In the genomic region with DNA sequence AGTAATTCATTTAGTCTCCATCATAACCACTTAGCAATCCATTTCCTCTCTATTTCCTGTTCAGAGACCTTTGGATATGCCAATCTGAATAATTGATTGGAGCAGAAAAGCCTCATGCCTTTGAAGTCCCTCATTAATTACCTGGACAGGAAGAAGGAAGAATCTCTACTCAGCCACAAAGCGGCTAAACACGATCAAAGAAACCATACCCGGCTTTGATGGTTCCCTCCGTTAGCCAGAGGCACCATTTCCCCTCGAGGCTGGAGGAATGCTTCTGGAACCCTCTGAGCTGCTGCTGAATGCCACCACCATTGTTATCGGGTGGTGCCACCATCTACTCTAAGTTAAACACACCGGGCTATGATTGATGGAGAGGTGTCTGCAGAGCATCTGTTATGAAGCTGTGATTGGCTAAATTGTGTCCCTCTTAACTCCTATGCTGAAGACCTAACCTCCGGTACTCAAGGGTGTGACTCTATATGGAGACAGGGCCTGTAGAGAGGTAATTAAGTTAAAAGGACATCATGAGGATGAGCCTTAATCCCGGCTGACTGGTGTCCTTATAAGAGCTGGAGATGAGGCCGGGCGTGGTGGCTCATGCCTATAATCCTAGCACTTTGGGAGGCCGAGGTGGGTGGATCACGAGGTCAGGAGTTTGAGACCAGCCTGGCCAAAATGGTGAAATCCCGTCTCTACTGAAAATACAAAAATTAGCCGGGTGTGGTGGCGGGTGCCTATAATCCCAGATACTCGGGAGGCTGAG, we compare ENCODE assay signal across 22 cellular contexts.
DNase-seq lines count a peak whose midpoint lies in the region; ATAC-seq, FAIRE-seq and TF ChIP-seq lines count a peak whose summit lies in the region.
"Had no signal": no experiment of that assay in that cellular context is flagged by ENCODE, and none has a peak within 500 bp of the region (broad histone marks: within the 10 kb centered on the region; RNA-seq: fewer than 3 reads in every experiment).

No MANE protein-coding gene starts in this region.

- H3K27ac ChIP-seq in kidney (ENCODE audit: low read depth in 2 of 2, low read length in 2 of 2) (no peak overlapping the region), transverse colon (peak overlapping the region in 3 of 4 donors; percentile 71 to 82 (median 81))
- H3K27ac ChIP-seq: PC-9 had no signal

- H3K4me1 ChIP-seq in kidney (ENCODE audit: control insufficient read depth in 1 of 2, insufficient read depth in 1 of 2, low read depth in 1 of 2, low read length in 2 of 2) (peaks cover 0 to 9% of the 10 kb centered on the region in 2 donors), transverse colon (peaks cover 4 to 30% (median 14%) of the 10 kb centered on the region in 4 donors)

- H3K9me3 ChIP-seq in kidney (ENCODE audit: control insufficient read depth in 1 of 2, low read length in 2 of 2) (no peaks in the 10 kb centered on the region), transverse colon (no peaks in the 10 kb centered on the region)

- H3K36me3 ChIP-seq in kidney (ENCODE audit: control insufficient read depth in 1 of 2, insufficient read depth in 2 of 2, low read length in 2 of 2) (no peaks in the 10 kb centered on the region), transverse colon (no peaks in the 10 kb centered on the region)

- no peak for TF ChIP-seq POLR2A in transverse colon (IDR thresholded peaks at IDR 0.05)

- no peak for FAIRE-seq in kidney (lab: Jason Lieb, UNC)
- FAIRE-seq: GM12892, HepG2 had no signal

- in situ Hi-C loops in transverse colon (cut with MboI; ENCODE audit: low pct_ligation_motif_present in 1 of 4, low pct_unique_long_range_greater_than_20kb in 1 of 4, low sequenced_read_pairs in 3 of 4), result no loop called here

- H3K27me3 ChIP-seq in transverse colon, result no peaks in the 10 kb centered on the region

- H3K4me3 ChIP-seq in kidney (ENCODE audit: low read length in 2 of 2) (no peak overlapping the region), transverse colon (no peak overlapping the region)

- TF ChIP-seq CTCF in kidney (IDR thresholded peaks at IDR 0.05; ENCODE audit: borderline replicate concordance, extremely low read depth, insufficient read depth), result no peak
- TF ChIP-seq CTCF in transverse colon (IDR thresholded peaks at IDR 0.05), result no peak

- intact Hi-C loops in Right ventricle myocardium superior (cut with DNase I), result no loop called here
- intact Hi-C loops in left cardiac atrium (cut with DNase I), result no loop called here
- intact Hi-C loops in kidney (cut with DNase I), result no loop called here
- intact Hi-C loops in transverse colon (cut with DNase I; ENCODE audit: low total_unique reads), result no loop called here

- ATAC-seq in Right ventricle myocardium superior (ENCODE audit: poor library complexity), result no peak
- ATAC-seq in left cardiac atrium, result no peak
- ATAC-seq: HepG2 had no signal

- WGBS in transverse colon (ENCODE audit: low coverage in 1 of 2), 2 donors, result 78 to 100% methylated on average over 1 to 17 of the region's 17 CpGs

- no peak overlapping the region for H3K9ac ChIP-seq in kidney (ENCODE audit: low read length in 2 of 2)

- DNase-seq in Right ventricle myocardium superior (peak; percentile 20), left cardiac atrium (no peak), NCI-H82 (lab: John Stamatoyannopoulos, UW) (peak; percentile 65), kidney (peak; percentile 21), transverse colon (no peak), hepatic stellate cell (ENCODE audit: low spot score) (no peak), middle frontal gyrus (ENCODE audit: extremely low spot score, low spot score) (no peak), OCI-M1 (lab: John Stamatoyannopoulos, UW) (no peak)
- DNase-seq: DMS153; DND-41; Kasumi-1; NCI-H1092 treated with DMSO at 0.1 percent for 48 hours; NCI-H1436; NCI-H187; NCI-H2107; NCI-H524; NCI-H748 treated with DMSO at 0.1 percent for 48 hours; NK-92 treated with Interleukin-12 subunit alpha and Interleukin-12 subunit beta, amount 100 ng/mL, for 24 hours; PC-9; SHP77 treated with DMSO at 0.1 percent for 48 hours had no signal

- no peak for TF ChIP-seq EP300 in transverse colon (IDR thresholded peaks at IDR 0.05; ENCODE audit: low read depth)

Comparison
In these comparisons a context has a peak if more than half of its experiments do, and no peak if none do; other contexts are left out.
1. DNase-seq: peak in Right ventricle myocardium superior (single experiment), NCI-H82 (single experiment) and kidney (single experiment); none in left cardiac atrium (single experiment), transverse colon (single experiment), hepatic stellate cell (single experiment), middle frontal gyrus (single experiment) and OCI-M1 (single experiment).
2. H3K27ac ChIP-seq: peak in transverse colon (3 of 4); none in kidney (0 of 2).